20 cellular contexts compared by ENCODE assay signal in the genomic region with DNA sequence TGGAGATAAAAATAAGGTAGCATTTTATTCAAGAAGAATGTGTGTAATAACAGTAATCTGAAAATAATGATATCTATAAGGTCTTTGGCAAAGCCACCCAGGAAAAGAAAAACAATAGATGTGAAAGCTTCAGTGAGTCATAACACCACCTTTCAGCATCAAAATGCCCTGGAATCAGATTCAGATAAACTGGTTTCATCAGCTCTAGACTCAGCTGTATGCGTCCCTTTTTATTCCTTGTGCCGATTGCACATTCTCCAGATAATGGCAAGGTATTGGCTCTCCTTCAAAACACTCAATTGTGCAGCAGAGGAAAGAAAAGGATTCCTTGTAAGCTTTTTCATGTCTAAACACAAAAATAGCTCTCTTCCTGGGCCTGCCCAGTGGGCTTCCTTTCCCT.
"Had no signal": no experiment of that assay in that cellular context is flagged by ENCODE, and none has a peak within 500 bp of the region (broad histone marks: within the 10 kb centered on the region; RNA-seq: fewer than 3 reads in every experiment).

No MANE protein-coding gene starts in this region.

- H3K27ac Mint-ChIP-seq: activated CD4-positive, alpha-beta memory T cell treated with anti-CD3 and anti-CD28 coated beads, Interleukin-2, amount 10 ng/mL, durations not matched to agents 7 days and 5 days; activated CD8-positive, alpha-beta memory T cell treated with anti-CD3 and anti-CD28 coated beads, Interleukin-2, amount 10 ng/mL, durations not matched to agents 7 days and 5 days; activated naive CD8-positive, alpha-beta T cell; endodermal cell; naive B cell; neural progenitor cell; stimulated activated naive CD8-positive, alpha-beta T cell treated with anti-CD3 and anti-CD28 coated beads, Interleukin-15, Interleukin-2, amounts not matched to agents 100 ng/mL and 50 ng/mL, for 24 hours; type B pancreatic cell; WTC11 had no signal

- DNase-seq: activated CD4-positive, alpha-beta memory T cell treated with anti-CD3 and anti-CD28 coated beads, Interleukin-2, amount 10 ng/mL, durations not matched to agents 7 days and 5 days; activated CD4-positive, alpha-beta T cell treated with anti-CD3 and anti-CD28 coated beads for 4 hours; activated CD8-positive, alpha-beta memory T cell treated with anti-CD3 and anti-CD28 coated beads, Interleukin-2, amount 10 ng/mL, durations not matched to agents 7 days and 5 days; central memory CD4-positive, alpha-beta T cell; endodermal cell; heart right ventricle; left ventricle myocardium superior; mesenchymal stem cell; mucosa of descending colon; naive B cell; psoas muscle; right lobe of liver; small intestine; stimulated activated CD4-positive, alpha-beta T cell treated with anti-CD3 and anti-CD28 coated beads, Interleukin-15, amount 100 ng/mL, for 24 hours; stimulated activated CD4-positive, alpha-beta T cell treated with anti-CD3 and anti-CD28 coated beads, Interleukin-2, amount 100 ng/mL, for 48 hours had no signal

- H3K36me3 Mint-ChIP-seq: activated CD8-positive, alpha-beta memory T cell treated with anti-CD3 and anti-CD28 coated beads, Interleukin-2, amount 10 ng/mL, durations not matched to agents 7 days and 5 days; activated naive CD8-positive, alpha-beta T cell; naive B cell; type B pancreatic cell; WTC11 had no signal

- H3K4me3 ChIP-seq: heart right ventricle, mucosa of descending colon, neural progenitor cell, psoas muscle, right lobe of liver had no signal

- H3K27ac ChIP-seq: heart right ventricle, neural progenitor cell, psoas muscle, right lobe of liver had no signal

- H3K4me1 Mint-ChIP-seq: activated CD4-positive, alpha-beta memory T cell treated with anti-CD3 and anti-CD28 coated beads, Interleukin-2, amount 10 ng/mL, durations not matched to agents 7 days and 5 days; activated CD8-positive, alpha-beta memory T cell treated with anti-CD3 and anti-CD28 coated beads, Interleukin-2, amount 10 ng/mL, durations not matched to agents 7 days and 5 days; endodermal cell; naive B cell had no signal

- H3K27me3 ChIP-seq: heart right ventricle, neural progenitor cell, right lobe of liver had no signal

- H3K27me3 Mint-ChIP-seq: stimulated activated naive CD8-positive, alpha-beta T cell treated with anti-CD3 and anti-CD28 coated beads, Interleukin-15, Interleukin-2, amounts not matched to agents 100 ng/mL and 50 ng/mL, for 24 hours had no signal

- ATAC-seq: activated CD8-positive, alpha-beta memory T cell treated with anti-CD3 and anti-CD28 coated beads, Interleukin-2, amount 10 ng/mL, durations not matched to agents 7 days and 5 days; heart right ventricle; left ventricle myocardium superior; mucosa of descending colon; psoas muscle; right lobe of liver; WTC11 had no signal

- H3K9me3 Mint-ChIP-seq: activated CD4-positive, alpha-beta memory T cell treated with anti-CD3 and anti-CD28 coated beads, Interleukin-2, amount 10 ng/mL, durations not matched to agents 7 days and 5 days; endodermal cell; naive B cell; neural progenitor cell; stimulated activated naive CD8-positive, alpha-beta T cell treated with anti-CD3 and anti-CD28 coated beads, Interleukin-15, Interleukin-2, amounts not matched to agents 100 ng/mL and 50 ng/mL, for 24 hours had no signal

- H3K4me3 Mint-ChIP-seq: activated CD4-positive, alpha-beta memory T cell treated with anti-CD3 and anti-CD28 coated beads, Interleukin-2, amount 10 ng/mL, durations not matched to agents 7 days and 5 days; activated CD8-positive, alpha-beta memory T cell treated with anti-CD3 and anti-CD28 coated beads, Interleukin-2, amount 10 ng/mL, durations not matched to agents 7 days and 5 days; activated naive CD8-positive, alpha-beta T cell; endodermal cell; naive B cell; neural progenitor cell; stimulated activated naive CD8-positive, alpha-beta T cell treated with anti-CD3 and anti-CD28 coated beads, Interleukin-15, Interleukin-2, amounts not matched to agents 100 ng/mL and 50 ng/mL, for 24 hours; type B pancreatic cell; WTC11 had no signal
